ENCODE assay signal across 1 cellular context in genomic region chr17:36647598-36647997, GRCh38.
TF ChIP-seq lines count a peak whose summit lies in the region.

No MANE protein-coding gene starts in this region.

TF ChIP-seq in H1, 55 proteins besides CTCF, POLR2A, EP300 and RAD21 (continued from another document):
- TF ChIP-seq, protein P1, sequence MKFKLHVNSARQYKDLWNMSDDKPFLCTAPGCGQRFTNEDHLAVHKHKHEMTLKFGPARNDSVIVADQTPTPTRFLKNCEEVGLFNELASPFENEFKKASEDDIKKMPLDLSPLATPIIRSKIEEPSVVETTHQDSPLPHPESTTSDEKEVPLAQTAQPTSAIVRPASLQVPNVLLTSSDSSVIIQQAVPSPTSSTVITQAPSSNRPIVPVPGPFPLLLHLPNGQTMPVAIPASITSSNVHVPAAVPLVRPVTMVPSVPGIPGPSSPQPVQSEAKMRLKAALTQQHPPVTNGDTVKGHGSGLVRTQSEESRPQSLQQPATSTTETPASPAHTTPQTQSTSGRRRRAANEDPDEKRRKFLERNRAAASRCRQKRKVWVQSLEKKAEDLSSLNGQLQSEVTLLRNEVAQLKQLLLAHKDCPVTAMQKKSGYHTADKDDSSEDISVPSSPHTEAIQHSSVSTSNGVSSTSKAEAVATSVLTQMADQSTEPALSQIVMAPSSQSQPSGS (IDR thresholded peaks at IDR 0.05; ENCODE audit: low read length) = no peak
- TF ChIP-seq NRF1 (IDR thresholded peaks at IDR 0.05; ENCODE audit: low read depth, low read length) = no peak
- TF ChIP-seq GABPA (IDR thresholded peaks at IDR 0.05; ENCODE audit: borderline replicate concordance, insufficient read depth, low read length) = peak; percentile 28; the same call in 1 of the 2 replicates
- no peak for TF ChIP-seq TEAD4 (IDR thresholded peaks at IDR 0.05; ENCODE audit: low read depth, low read length)
- no peak for TF ChIP-seq GTF2F1 (IDR thresholded peaks at IDR 0.05; ENCODE audit: borderline replicate concordance, low read depth, low read length)
- no peak for TF ChIP-seq MAFK (IDR thresholded peaks at IDR 0.05; ENCODE audit: low read depth, low read length)
- TF ChIP-seq RFX5 (IDR thresholded peaks at IDR 0.05; ENCODE audit: borderline replicate concordance, low read depth, low read length) = no peak
- TF ChIP-seq SP1 (IDR thresholded peaks at IDR 0.05; ENCODE audit: low read depth, low read length) = no peak
- no peak for TF ChIP-seq NANOG (IDR thresholded peaks at IDR 0.05; ENCODE audit: insufficient read depth, low read depth, low read length, poor library complexity, severe bottlenecking)
- no peak for TF ChIP-seq TCF12 (IDR thresholded peaks at IDR 0.05; ENCODE audit: low read depth, low read length)
- TF ChIP-seq, protein P2, sequence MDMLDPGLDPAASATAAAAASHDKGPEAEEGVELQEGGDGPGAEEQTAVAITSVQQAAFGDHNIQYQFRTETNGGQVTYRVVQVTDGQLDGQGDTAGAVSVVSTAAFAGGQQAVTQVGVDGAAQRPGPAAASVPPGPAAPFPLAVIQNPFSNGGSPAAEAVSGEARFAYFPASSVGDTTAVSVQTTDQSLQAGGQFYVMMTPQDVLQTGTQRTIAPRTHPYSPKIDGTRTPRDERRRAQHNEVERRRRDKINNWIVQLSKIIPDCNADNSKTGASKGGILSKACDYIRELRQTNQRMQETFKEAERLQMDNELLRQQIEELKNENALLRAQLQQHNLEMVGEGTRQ (IDR thresholded peaks at IDR 0.05; ENCODE audit: low read length) = peak; percentile 37
- TF ChIP-seq SP4 (IDR thresholded peaks at IDR 0.05; ENCODE audit: low read length) = no peak
- no peak for TF ChIP-seq HDAC2 (IDR thresholded peaks at IDR 0.05; ENCODE audit: borderline replicate concordance in 1 of 2, low read depth in 2 of 2, low read length in 2 of 2)
- TF ChIP-seq, protein P3, sequence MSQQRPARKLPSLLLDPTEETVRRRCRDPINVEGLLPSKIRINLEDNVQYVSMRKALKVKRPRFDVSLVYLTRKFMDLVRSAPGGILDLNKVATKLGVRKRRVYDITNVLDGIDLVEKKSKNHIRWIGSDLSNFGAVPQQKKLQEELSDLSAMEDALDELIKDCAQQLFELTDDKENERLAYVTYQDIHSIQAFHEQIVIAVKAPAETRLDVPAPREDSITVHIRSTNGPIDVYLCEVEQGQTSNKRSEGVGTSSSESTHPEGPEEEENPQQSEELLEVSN (IDR thresholded peaks at IDR 0.05) = peak; percentile 54; the same call in 1 of the 2 replicates
- no peak for TF ChIP-seq FOSL1 (IDR thresholded peaks at IDR 0.05; ENCODE audit: insufficient read depth, low read depth, low read length)
- TF ChIP-seq, protein P4, sequence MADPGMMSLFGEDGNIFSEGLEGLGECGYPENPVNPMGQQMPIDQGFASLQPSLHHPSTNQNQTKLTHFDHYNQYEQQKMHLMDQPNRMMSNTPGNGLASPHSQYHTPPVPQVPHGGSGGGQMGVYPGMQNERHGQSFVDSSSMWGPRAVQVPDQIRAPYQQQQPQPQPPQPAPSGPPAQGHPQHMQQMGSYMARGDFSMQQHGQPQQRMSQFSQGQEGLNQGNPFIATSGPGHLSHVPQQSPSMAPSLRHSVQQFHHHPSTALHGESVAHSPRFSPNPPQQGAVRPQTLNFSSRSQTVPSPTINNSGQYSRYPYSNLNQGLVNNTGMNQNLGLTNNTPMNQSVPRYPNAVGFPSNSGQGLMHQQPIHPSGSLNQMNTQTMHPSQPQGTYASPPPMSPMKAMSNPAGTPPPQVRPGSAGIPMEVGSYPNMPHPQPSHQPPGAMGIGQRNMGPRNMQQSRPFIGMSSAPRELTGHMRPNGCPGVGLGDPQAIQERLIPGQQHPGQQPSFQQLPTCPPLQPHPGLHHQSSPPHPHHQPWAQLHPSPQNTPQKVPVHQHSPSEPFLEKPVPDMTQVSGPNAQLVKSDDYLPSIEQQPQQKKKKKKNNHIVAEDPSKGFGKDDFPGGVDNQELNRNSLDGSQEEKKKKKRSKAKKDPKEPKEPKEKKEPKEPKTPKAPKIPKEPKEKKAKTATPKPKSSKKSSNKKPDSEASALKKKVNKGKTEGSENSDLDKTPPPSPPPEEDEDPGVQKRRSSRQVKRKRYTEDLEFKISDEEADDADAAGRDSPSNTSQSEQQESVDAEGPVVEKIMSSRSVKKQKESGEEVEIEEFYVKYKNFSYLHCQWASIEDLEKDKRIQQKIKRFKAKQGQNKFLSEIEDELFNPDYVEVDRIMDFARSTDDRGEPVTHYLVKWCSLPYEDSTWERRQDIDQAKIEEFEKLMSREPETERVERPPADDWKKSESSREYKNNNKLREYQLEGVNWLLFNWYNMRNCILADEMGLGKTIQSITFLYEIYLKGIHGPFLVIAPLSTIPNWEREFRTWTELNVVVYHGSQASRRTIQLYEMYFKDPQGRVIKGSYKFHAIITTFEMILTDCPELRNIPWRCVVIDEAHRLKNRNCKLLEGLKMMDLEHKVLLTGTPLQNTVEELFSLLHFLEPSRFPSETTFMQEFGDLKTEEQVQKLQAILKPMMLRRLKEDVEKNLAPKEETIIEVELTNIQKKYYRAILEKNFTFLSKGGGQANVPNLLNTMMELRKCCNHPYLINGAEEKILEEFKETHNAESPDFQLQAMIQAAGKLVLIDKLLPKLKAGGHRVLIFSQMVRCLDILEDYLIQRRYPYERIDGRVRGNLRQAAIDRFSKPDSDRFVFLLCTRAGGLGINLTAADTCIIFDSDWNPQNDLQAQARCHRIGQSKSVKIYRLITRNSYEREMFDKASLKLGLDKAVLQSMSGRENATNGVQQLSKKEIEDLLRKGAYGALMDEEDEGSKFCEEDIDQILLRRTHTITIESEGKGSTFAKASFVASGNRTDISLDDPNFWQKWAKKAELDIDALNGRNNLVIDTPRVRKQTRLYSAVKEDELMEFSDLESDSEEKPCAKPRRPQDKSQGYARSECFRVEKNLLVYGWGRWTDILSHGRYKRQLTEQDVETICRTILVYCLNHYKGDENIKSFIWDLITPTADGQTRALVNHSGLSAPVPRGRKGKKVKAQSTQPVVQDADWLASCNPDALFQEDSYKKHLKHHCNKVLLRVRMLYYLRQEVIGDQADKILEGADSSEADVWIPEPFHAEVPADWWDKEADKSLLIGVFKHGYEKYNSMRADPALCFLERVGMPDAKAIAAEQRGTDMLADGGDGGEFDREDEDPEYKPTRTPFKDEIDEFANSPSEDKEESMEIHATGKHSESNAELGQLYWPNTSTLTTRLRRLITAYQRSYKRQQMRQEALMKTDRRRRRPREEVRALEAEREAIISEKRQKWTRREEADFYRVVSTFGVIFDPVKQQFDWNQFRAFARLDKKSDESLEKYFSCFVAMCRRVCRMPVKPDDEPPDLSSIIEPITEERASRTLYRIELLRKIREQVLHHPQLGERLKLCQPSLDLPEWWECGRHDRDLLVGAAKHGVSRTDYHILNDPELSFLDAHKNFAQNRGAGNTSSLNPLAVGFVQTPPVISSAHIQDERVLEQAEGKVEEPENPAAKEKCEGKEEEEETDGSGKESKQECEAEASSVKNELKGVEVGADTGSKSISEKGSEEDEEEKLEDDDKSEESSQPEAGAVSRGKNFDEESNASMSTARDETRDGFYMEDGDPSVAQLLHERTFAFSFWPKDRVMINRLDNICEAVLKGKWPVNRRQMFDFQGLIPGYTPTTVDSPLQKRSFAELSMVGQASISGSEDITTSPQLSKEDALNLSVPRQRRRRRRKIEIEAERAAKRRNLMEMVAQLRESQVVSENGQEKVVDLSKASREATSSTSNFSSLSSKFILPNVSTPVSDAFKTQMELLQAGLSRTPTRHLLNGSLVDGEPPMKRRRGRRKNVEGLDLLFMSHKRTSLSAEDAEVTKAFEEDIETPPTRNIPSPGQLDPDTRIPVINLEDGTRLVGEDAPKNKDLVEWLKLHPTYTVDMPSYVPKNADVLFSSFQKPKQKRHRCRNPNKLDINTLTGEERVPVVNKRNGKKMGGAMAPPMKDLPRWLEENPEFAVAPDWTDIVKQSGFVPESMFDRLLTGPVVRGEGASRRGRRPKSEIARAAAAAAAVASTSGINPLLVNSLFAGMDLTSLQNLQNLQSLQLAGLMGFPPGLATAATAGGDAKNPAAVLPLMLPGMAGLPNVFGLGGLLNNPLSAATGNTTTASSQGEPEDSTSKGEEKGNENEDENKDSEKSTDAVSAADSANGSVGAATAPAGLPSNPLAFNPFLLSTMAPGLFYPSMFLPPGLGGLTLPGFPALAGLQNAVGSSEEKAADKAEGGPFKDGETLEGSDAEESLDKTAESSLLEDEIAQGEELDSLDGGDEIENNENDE (IDR thresholded peaks at IDR 0.05; ENCODE audit: insufficient replicate concordance, low read length) = no peak
- no peak for TF ChIP-seq SIX5 (IDR thresholded peaks at IDR 0.05; ENCODE audit: low read depth, low read length)
- TF ChIP-seq RNF2 (IDR thresholded peaks at IDR 0.05; ENCODE audit: borderline replicate concordance, low read depth, low read length, missing control alignments, poor library complexity, severe bottlenecking) = no peak
- no peak for TF ChIP-seq RXRA (IDR thresholded peaks at IDR 0.05; ENCODE audit: insufficient read depth, low read depth, low read length)
- TF ChIP-seq SIN3A (conservative IDR thresholded peaks at IDR 0.05 in 1 of 2, IDR thresholded peaks at IDR 0.05 in 1 of 2; ENCODE audit: low read depth in 1 of 2, low read length in 2 of 2) = no peak
- TF ChIP-seq EZH2 (IDR thresholded peaks at IDR 0.05; ENCODE audit: low read depth, low read length, severe bottlenecking) = no peak
- TF ChIP-seq HDAC6 (IDR thresholded peaks at IDR 0.05; ENCODE audit: low read depth, low read length) = no peak
- TF ChIP-seq CHD2 (IDR thresholded peaks at IDR 0.05; ENCODE audit: low read length) = no peak
- TF ChIP-seq CREB1 (IDR thresholded peaks at IDR 0.05) = no peak
- TF ChIP-seq KDM4A (IDR thresholded peaks at IDR 0.05; ENCODE audit: low read depth, low read length, severe bottlenecking) = no peak
- no peak for TF ChIP-seq RBBP5 (IDR thresholded peaks at IDR 0.05; ENCODE audit: borderline replicate concordance, low read depth, low read length)
- TF ChIP-seq JUN (IDR thresholded peaks at IDR 0.05; ENCODE audit: low read depth, low read length) = no peak
TF ChIP-seq in H1: peak in this region for 4.
